13 cellular contexts compared by ENCODE assay signal in genomic region chr12:54579258-54579657, GRCh38. TPM values are rescaled to one million over a fixed set of nuclear protein-coding genes. Genes with fewer than 3 reads are reported as not detected.
DNase-seq lines count a peak whose midpoint lies in the region; ATAC-seq and TF ChIP-seq lines count a peak whose summit lies in the region.
"Had no signal": no experiment of that assay in that cellular context is flagged by ENCODE, and none has a peak within 500 bp of the region (broad histone marks: within the 10 kb centered on the region; RNA-seq: fewer than 3 reads in every experiment).

No MANE protein-coding gene starts in this region.

- no TSS peak for BruUV-seq in Panc1 (replicated peaks; lab: Mats Ljungman, UMichigan)

- TF ChIP-seq CTCF in Panc1 (IDR thresholded peaks at IDR 0.05) = no peak
- TF ChIP-seq CTCF in natural killer cell (IDR thresholded peaks at IDR 0.05) = no peak

- no peak overlapping the region for H3K4me3 Mint-ChIP-seq in stimulated activated naive CD8-positive, alpha-beta T cell treated with anti-CD3 and anti-CD28 coated beads, Interleukin-15, amount 100 ng/mL, for 72 hours
- no peak overlapping the region for H3K4me3 Mint-ChIP-seq in natural killer cell
- H3K4me3 Mint-ChIP-seq: activated naive CD4-positive, alpha-beta T cell treated with anti-CD3 and anti-CD28 coated beads, Interleukin-2, amount 50 U/mL, for 24 hours had no signal

- no peaks in the 10 kb centered on the region for H3K36me3 Mint-ChIP-seq in natural killer cell

- no peaks in the 10 kb centered on the region for H3K9me3 Mint-ChIP-seq in stimulated activated naive CD8-positive, alpha-beta T cell treated with anti-CD3 and anti-CD28 coated beads, Interleukin-15, amount 100 ng/mL, for 72 hours
- H3K9me3 Mint-ChIP-seq in natural killer cell = no peaks in the 10 kb centered on the region
- H3K9me3 Mint-ChIP-seq: activated naive CD4-positive, alpha-beta T cell treated with anti-CD3 and anti-CD28 coated beads, Interleukin-2, amount 50 U/mL, for 24 hours had no signal

- H3K4me1 Mint-ChIP-seq in stimulated activated naive CD8-positive, alpha-beta T cell treated with anti-CD3 and anti-CD28 coated beads, Interleukin-15, amount 100 ng/mL, for 72 hours = peaks cover 8% of the 10 kb centered on the region
- H3K4me1 Mint-ChIP-seq in natural killer cell = peaks cover 7 to 8% of the 10 kb centered on the region in 2 donors

- no peak overlapping the region for H3K4me3 ChIP-seq in Panc1 (ENCODE audit: low read depth in 2 of 2, low read length in 2 of 2)
- H3K4me3 ChIP-seq: tibial artery had no signal

- no peaks in the 10 kb centered on the region for H3K9me3 ChIP-seq in Panc1 (ENCODE audit: control insufficient read depth, insufficient read depth, low read depth, low read length)
- H3K9me3 ChIP-seq: tibial artery had no signal

- POLR2A ChIA-PET in Panc1 (lab: Charles Lee) = no interaction called here

- H3K27ac ChIP-seq in Panc1 (ENCODE audit: low read length) = no peak overlapping the region

- intact Hi-C loops in Panc1 (cut with micrococcal nuclease; ENCODE audit: unreplicated experiment) = no loop called here
- intact Hi-C loops in natural killer cell (cut with micrococcal nuclease) = no loop called here

- CTCF ChIA-PET in Panc1 (lab: Charles Lee) = interaction anchor here (0.7 to 1.6 kb wide), 6 partner anchors 17 to 494 kb away, joined by 3 to 5 read pairs (median 4); no protein-coding TSS in a partner anchor

- in situ Hi-C loops in Panc1 (cut with HindIII; ENCODE audit: low pct_unique_long_range_greater_than_20kb, low sequenced_read_pairs) = no loop called here

- peaks cover 7% of the 10 kb centered on the region for H3K27me3 ChIP-seq in Panc1 (ENCODE audit: control insufficient read depth, insufficient read depth, low read length)
- H3K27me3 ChIP-seq: tibial artery had no signal

- H3K4me1 ChIP-seq in Panc1 (ENCODE audit: control insufficient read depth, insufficient read depth, low read length) = no peaks in the 10 kb centered on the region

- H3K27ac Mint-ChIP-seq in stimulated activated naive CD8-positive, alpha-beta T cell treated with anti-CD3 and anti-CD28 coated beads, Interleukin-15, amount 100 ng/mL, for 72 hours = no peak overlapping the region
- H3K27ac Mint-ChIP-seq in natural killer cell = no peak overlapping the region
- H3K27ac Mint-ChIP-seq: activated naive CD4-positive, alpha-beta T cell treated with anti-CD3 and anti-CD28 coated beads, Interleukin-2, amount 50 U/mL, for 24 hours had no signal

- H3K36me3 ChIP-seq in Panc1 (ENCODE audit: control insufficient read depth, insufficient read depth, low read length) = no peaks in the 10 kb centered on the region

- ATAC-seq in stimulated activated naive CD8-positive, alpha-beta T cell treated with anti-CD3 and anti-CD28 coated beads, Interleukin-15, amount 100 ng/mL, for 72 hours = peak; percentile 7
- no peak for ATAC-seq in stimulated activated naive CD8-positive, alpha-beta T cell treated with anti-CD3 and anti-CD28 coated beads, Interleukin-15, Interleukin-2, amounts not matched to agents 100 U/mL and 50 U/mL, for 24 hours
- ATAC-seq in HG02885 (IDR thresholded peaks at IDR 0.05; ENCODE audit: poor library complexity, unreplicated experiment) = peak; percentile 27
- ATAC-seq in Panc1 = peak; percentile 6; the same call in 1 of the 2 replicates
- ATAC-seq in natural killer cell = no peak

- H3K27me3 Mint-ChIP-seq in stimulated activated naive CD8-positive, alpha-beta T cell treated with anti-CD3 and anti-CD28 coated beads, Interleukin-15, amount 100 ng/mL, for 72 hours = peaks cover 4% of the 10 kb centered on the region
- peaks cover 11 to 13% of the 10 kb centered on the region in 2 donors for H3K27me3 Mint-ChIP-seq in natural killer cell (ENCODE audit: low read depth in 2 of 2)

- DNase-seq in stimulated activated naive CD8-positive, alpha-beta T cell treated with anti-CD3 and anti-CD28 coated beads, Interleukin-15, amount 100 ng/mL, for 72 hours = no peak
- no peak for DNase-seq in stimulated activated naive CD8-positive, alpha-beta T cell treated with anti-CD3 and anti-CD28 coated beads, Interleukin-15, Interleukin-2, amounts not matched to agents 100 U/mL and 50 U/mL, for 24 hours
- no peak for DNase-seq in Panc1 (ENCODE audit: low read depth, low spot score)
- DNase-seq in DMS 273 treated with DMSO at 0.1 percent for 48 hours (lab: John Stamatoyannopoulos, UW) = no peak
- no peak for DNase-seq in Kasumi-1 (lab: John Stamatoyannopoulos, UW)
- DNase-seq in NCI-H1105 (lab: John Stamatoyannopoulos, UW) = no peak
- no peak for DNase-seq in natural killer cell
- DNase-seq: NCI-H187 treated with DMSO at 0.1 percent for 48 hours had no signal

RNA-seq across cellular contexts. Expression of gene PPP1R1A, which starts 9.2 kb away (rescaled TPM):
- total RNA-seq in Panc1 (2021; ENCODE audit: unreplicated experiment) (0.23 TPM), natural killer cell (not detected)
- polyA plus RNA-seq in Panc1 (2012; ENCODE audit: insufficient read length) = not detected

RNA-seq across cellular contexts. Expression of gene PDE1B, which starts 29.9 kb away (rescaled TPM):
- not detected for total RNA-seq in Panc1 (2021; ENCODE audit: unreplicated experiment)
- polyA plus RNA-seq in Panc1 (2012; ENCODE audit: insufficient read length) = not detected
- total RNA-seq in natural killer cell = 10 to 100 TPM; 11.8 to 15.0 (median 12.4) TPM

RNA-seq across cellular contexts. Expression of gene LACRT, which starts 55.4 kb away (rescaled TPM):
- total RNA-seq in Panc1 (2021; ENCODE audit: unreplicated experiment) (not detected), natural killer cell (not detected)
- not detected for polyA plus RNA-seq in Panc1 (2012; ENCODE audit: insufficient read length)
- total RNA-seq: kidney epithelial cell, posterior vena cava had no signal

Comparison
In these comparisons a context has a peak if more than half of its experiments do, and no peak if none do; other contexts are left out.
1. ATAC-seq: peak in stimulated activated naive CD8-positive, alpha-beta T cell treated with anti-CD3 and anti-CD28 coated beads, Interleukin-15, amount 100 ng/mL, for 72 hours (single experiment), HG02885 (single experiment) and Panc1 (single experiment); none in stimulated activated naive CD8-positive, alpha-beta T cell treated with anti-CD3 and anti-CD28 coated beads, Interleukin-15, Interleukin-2, amounts not matched to agents 100 U/mL and 50 U/mL, for 24 hours (single experiment) and natural killer cell (0 of 3).
2. RNA of gene PDE1B, which starts 29.9 kb away (total RNA-seq): 11.8 to 15.0 TPM in natural killer cell; not detected in Panc1 (single experiment); every median in the first group is over 10 times any median in the second.